In the genomic region with DNA sequence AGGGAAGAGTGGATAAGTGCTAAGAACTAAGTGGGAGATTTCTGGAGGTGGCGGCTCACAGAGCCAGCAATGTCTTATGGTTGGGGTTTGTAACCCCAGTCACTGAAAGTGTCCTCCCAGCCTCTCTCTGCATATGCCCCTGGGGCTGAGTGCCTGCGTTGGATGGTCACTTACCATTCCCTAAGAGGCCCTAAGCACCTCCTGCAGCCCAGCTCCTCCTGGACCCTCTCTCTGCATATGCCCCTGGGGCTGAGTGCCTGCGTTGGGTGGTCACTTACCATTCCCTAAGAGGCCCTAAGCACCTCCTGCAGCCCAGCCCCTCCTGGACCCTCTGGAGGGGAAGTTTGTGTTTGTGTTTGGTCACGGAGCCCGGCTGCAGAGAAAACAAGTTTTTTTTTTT, we compare ENCODE assay signal across 27 cellular contexts.
"Had no signal": no experiment of that assay in that cellular context is flagged by ENCODE, and none has a peak within 500 bp of the region (broad histone marks: within the 10 kb centered on the region; RNA-seq: fewer than 3 reads in every experiment).

No MANE protein-coding gene starts in this region.

- H3K27ac ChIP-seq: left lung, lower lobe of right lung, neural progenitor cell, neutrophil, right atrium auricular region, right lobe of liver, skin epidermis, tibial nerve, vagina had no signal

- H3K4me1 Mint-ChIP-seq: immature natural killer cell, mesothelial cell of epicardium, nephron progenitor cell, neural progenitor cell had no signal

- H3K9me3 Mint-ChIP-seq: natural killer cell; stimulated activated naive CD8-positive, alpha-beta T cell treated with anti-CD3 and anti-CD28 coated beads, Interleukin-15, Interleukin-2, amounts not matched to agents 100 ng/mL and 50 ng/mL, for 24 hours had no signal

- DNase-seq: hypothalamus; immature natural killer cell; kidney; left colon; left lung; lower lobe of right lung; mesendoderm; naive B cell; natural killer cell; nephron progenitor cell; occipital lobe; right lobe of liver; stimulated activated CD4-positive, alpha-beta T cell treated with anti-CD3 and anti-CD28 coated beads, Interleukin-12 subunit alpha, Interleukin-12 subunit beta, amount 100 ng/mL, for 4 hours; stimulated activated CD4-positive, alpha-beta T cell treated with anti-CD3 and anti-CD28 coated beads, Interleukin-15, amount 100 ng/mL, for 24 hours; stimulated activated CD4-positive, alpha-beta T cell treated with anti-CD3 and anti-CD28 coated beads, Interleukin-2, amount 100 ng/mL, for 24 hours; stimulated activated CD4-positive, alpha-beta T cell treated with anti-CD3 and anti-CD28 coated beads, Interleukin-4, amount 100 ng/mL, for 1 hour; stimulated activated naive CD4-positive, alpha-beta T cell had no signal

- H3K27me3 ChIP-seq: neural progenitor cell, neutrophil, right atrium auricular region, right lobe of liver, tibial nerve, vagina had no signal

- H3K4me3 Mint-ChIP-seq: immature natural killer cell; mesothelial cell of epicardium; natural killer cell; nephron progenitor cell; stimulated activated naive CD8-positive, alpha-beta T cell treated with anti-CD3 and anti-CD28 coated beads, Interleukin-15, Interleukin-2, amounts not matched to agents 100 ng/mL and 50 ng/mL, for 24 hours; type B pancreatic cell had no signal

- H3K36me3 Mint-ChIP-seq: naive B cell, natural killer cell, neural progenitor cell, type B pancreatic cell had no signal

- H3K4me1 ChIP-seq: left lung, lower lobe of right lung, neural progenitor cell, right atrium auricular region, right lobe of liver, tibial nerve, vagina had no signal

- H3K9me3 ChIP-seq: lower lobe of right lung, neutrophil, right atrium auricular region, right lobe of liver, vagina had no signal

- ATAC-seq: left colon, left lung, lower lobe of right lung, natural killer cell, right lobe of liver had no signal

- H3K27ac Mint-ChIP-seq: immature natural killer cell; mesothelial cell of epicardium; natural killer cell; nephron progenitor cell; neural progenitor cell; progenitor cell of endocrine pancreas; stimulated activated naive CD8-positive, alpha-beta T cell treated with anti-CD3 and anti-CD28 coated beads, Interleukin-15, Interleukin-2, amounts not matched to agents 100 ng/mL and 50 ng/mL, for 24 hours; type B pancreatic cell had no signal

- H3K27me3 Mint-ChIP-seq: naive B cell; progenitor cell of endocrine pancreas; stimulated activated naive CD8-positive, alpha-beta T cell treated with anti-CD3 and anti-CD28 coated beads, Interleukin-15, Interleukin-2, amounts not matched to agents 100 ng/mL and 50 ng/mL, for 24 hours; type B pancreatic cell had no signal

- H3K4me2 ChIP-seq: neural progenitor cell had no signal

- H3K36me3 ChIP-seq: left lung, lower lobe of right lung, neural progenitor cell, neutrophil, right atrium auricular region, right lobe of liver, tibial nerve, vagina had no signal

- H3K4me3 ChIP-seq: left lung, lower lobe of right lung, neural progenitor cell, right atrium auricular region, right lobe of liver, skin epidermis, tibial nerve, vagina had no signal

- H2AFZ ChIP-seq: neural progenitor cell had no signal
